Comparison of ENCODE assay signal across 8 cellular contexts in genomic region chr14:21455912-21456667, GRCh38. TPM values are rescaled to one million over a fixed set of nuclear protein-coding genes. Genes with fewer than 3 reads are reported as not detected.
DNase-seq lines count a peak whose midpoint lies in the region; ATAC-seq lines count a peak whose summit lies in the region.

TSS of gene CHD8 (minus strand) at chr14:21456123. CDS start at chr14:21431643, 24,480 bp downstream.

- peaks cover 27 to 32% of the 10 kb centered on the region in 2 donors for H3K4me1 Mint-ChIP-seq in effector memory CD8-positive, alpha-beta T cell (ENCODE audit: low read depth in 2 of 2)
- peaks cover 23% of the 10 kb centered on the region for H3K4me1 Mint-ChIP-seq in memory B cell

- ATAC-seq in GM19468 (IDR thresholded peaks at IDR 0.05; ENCODE audit: extremely low read depth, unreplicated experiment) = peak; percentile 87
- peak; percentile 94 for ATAC-seq in effector memory CD8-positive, alpha-beta T cell (replicated peaks)
- peak; percentile 92 for ATAC-seq in memory B cell (ENCODE audit: low read depth)

- DNase-seq in COLO668 (lab: John Stamatoyannopoulos, UW; ENCODE audit: unreplicated experiment) (peak; percentile 99), HT-29 (ENCODE audit: low spot score) (peak; percentile 97), NOMO-1 (lab: John Stamatoyannopoulos, UW; ENCODE audit: unreplicated experiment in 2 of 2) (peak; percentile 99), memory B cell (ENCODE audit: low spot score in 2 of 2) (peak; percentile 93 to 97)
- DNase-seq in activated CD8-positive, alpha-beta memory T cell treated with anti-CD3 and anti-CD28 coated beads for 4 hours (ENCODE audit: low read depth in 2 of 2) = peak; percentile 95 to 100
- DNase-seq in effector memory CD8-positive, alpha-beta T cell = peak; percentile 98 to 99 (median 99)
- peak; percentile 98 for DNase-seq in stimulated activated CD8-positive, alpha-beta memory T cell treated with anti-CD3 and anti-CD28 coated beads, Interleukin-12 subunit alpha, Interleukin-12 subunit beta, amount 100 ng/mL, for 4 hours (ENCODE audit: low read depth)

- no peaks in the 10 kb centered on the region for H3K27me3 Mint-ChIP-seq in effector memory CD8-positive, alpha-beta T cell
- H3K27me3 Mint-ChIP-seq in memory B cell = no peaks in the 10 kb centered on the region

- H3K27ac Mint-ChIP-seq in effector memory CD8-positive, alpha-beta T cell = peak within 1 kb of the TSS; percentile 97
- peak within 1 kb of the TSS; percentile 98 for H3K27ac Mint-ChIP-seq in memory B cell

- H3K4me3 Mint-ChIP-seq in effector memory CD8-positive, alpha-beta T cell = peak within 1 kb of the TSS; percentile 87 to 96
- peak within 1 kb of the TSS; percentile 96 for H3K4me3 Mint-ChIP-seq in memory B cell

- H3K36me3 Mint-ChIP-seq in effector memory CD8-positive, alpha-beta T cell (ENCODE audit: insufficient read depth) = peaks cover 36% of the 10 kb centered on the region
- peaks cover 13% of the 10 kb centered on the region for H3K36me3 Mint-ChIP-seq in memory B cell

- no peaks in the 10 kb centered on the region for H3K9me3 Mint-ChIP-seq in effector memory CD8-positive, alpha-beta T cell
- H3K9me3 Mint-ChIP-seq in memory B cell = no peaks in the 10 kb centered on the region

RNA-seq across cellular contexts. Expression of gene CHD8, which starts in this region (rescaled TPM):
- total RNA-seq in HT-29 (2014; rRNA removed; shearing (Covaris generic)) = 36.1 and 37.2 TPM in 2 replicates

Comparison
In these comparisons a context has a peak if more than half of its experiments do, and no peak if none do; other contexts are left out.
1. Peak in every context shown above with its lines: DNase-seq and ATAC-seq.